14 cellular contexts compared by ENCODE assay signal in the genomic region with DNA sequence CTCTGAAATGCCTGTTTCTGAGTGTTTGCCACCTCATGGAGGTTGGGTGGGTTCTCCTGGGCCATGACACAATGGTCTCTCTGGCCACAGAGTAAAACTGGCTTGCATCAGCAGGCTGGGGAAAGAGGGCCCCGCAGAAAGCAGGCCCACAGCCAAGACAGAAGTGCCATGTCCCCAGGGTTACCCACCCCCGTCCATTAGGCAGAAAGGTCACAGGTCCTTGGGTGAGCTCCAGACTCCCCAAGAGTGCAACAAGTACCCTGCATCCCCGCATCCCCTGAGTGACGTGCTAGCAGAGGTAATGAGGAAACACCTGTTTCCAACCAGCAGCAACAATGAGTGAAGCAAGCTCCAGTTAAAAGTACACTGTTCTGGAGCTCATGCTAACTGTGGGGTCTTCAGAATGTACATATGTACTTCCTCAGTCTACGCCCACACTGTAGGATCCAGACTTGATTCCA. TPM values are rescaled to one million over a fixed set of nuclear protein-coding genes. Genes with fewer than 3 reads are reported as not detected.
A peak's percentile ranks its signal among the peaks of the same experiment; 100 is the strongest.
DNase-seq lines count a peak whose midpoint lies in the region; ATAC-seq and TF ChIP-seq lines count a peak whose summit lies in the region.
"Had no signal": no experiment of that assay in that cellular context is flagged by ENCODE, and none has a peak within 500 bp of the region (broad histone marks: within the 10 kb centered on the region; RNA-seq: fewer than 3 reads in every experiment).

No MANE protein-coding gene starts in this region.

- DNase-seq in Right ventricle myocardium inferior (ENCODE audit: missing footprints) (peak; percentile 42), left ventricle myocardium inferior (no peak), adipocyte (ENCODE audit: low read depth) (peak; percentile 28), mesenchymal stem cell (no peak), vagina (ENCODE audit: extremely low spot score in 2 of 2) (no peak), NCI-H146 (lab: John Stamatoyannopoulos, UW) (no peak), Karpas-422 (no peak)
- DNase-seq: activated naive CD4-positive, alpha-beta T cell treated with anti-CD3 and anti-CD28 coated beads, Interleukin-2, amount 50 U/mL, for 16 hours; NCI-H226 had no signal

- peaks cover 31% of the 10 kb centered on the region; the same call in 1 of the 2 replicates for H4K20me1 ChIP-seq in Karpas-422 (ENCODE audit: insufficient read depth, low read depth, low read length)

- H2BK5ac ChIP-seq in mesenchymal stem cell (ENCODE audit: low read depth, low read length, poor library complexity, severe bottlenecking), result no peak overlapping the region

- no peak overlapping the region for H2BK15ac ChIP-seq in mesenchymal stem cell (ENCODE audit: low read depth, poor library complexity, severe bottlenecking)

- H4K91ac ChIP-seq in mesenchymal stem cell (ENCODE audit: low read length), result no peak overlapping the region

- H2BK120ac ChIP-seq in mesenchymal stem cell (ENCODE audit: low read depth, low read length), result no peak overlapping the region

- H2BK12ac ChIP-seq in mesenchymal stem cell (ENCODE audit: low read length in 2 of 2), result no peak overlapping the region

- no peak overlapping the region for H2AK5ac ChIP-seq in mesenchymal stem cell (ENCODE audit: low read length, severe bottlenecking)

- no peak overlapping the region for H3K4ac ChIP-seq in mesenchymal stem cell (ENCODE audit: low read depth in 1 of 2, low read length in 2 of 2)

- H3K9ac ChIP-seq in adipocyte (ENCODE audit: low read length), result peak overlapping the region; percentile 20
- H3K9ac ChIP-seq in mesenchymal stem cell (ENCODE audit: low read length), result peak overlapping the region; percentile 19
- H3K9ac ChIP-seq in Karpas-422 (ENCODE audit: low read length), result no peak overlapping the region

- no peak for ATAC-seq in Right ventricle myocardium inferior
- no peak for ATAC-seq in activated T-helper 17 cell treated with anti-CD3 and anti-CD28 coated beads, Interleukin-2, amount 50 U/mL, for 72 hours (replicated peaks)

- H3K4me1 ChIP-seq in left ventricle myocardium inferior, result peaks cover 81% of the 10 kb centered on the region
- peaks cover 76% of the 10 kb centered on the region for H3K4me1 ChIP-seq in adipocyte (ENCODE audit: control insufficient read depth, insufficient read depth, low read length)
- peaks cover 46% of the 10 kb centered on the region for H3K4me1 ChIP-seq in mesenchymal stem cell (ENCODE audit: control insufficient read depth, insufficient read depth, low read depth, low read length)
- peaks cover 69% of the 10 kb centered on the region for H3K4me1 ChIP-seq in vagina
- no peaks in the 10 kb centered on the region for H3K4me1 ChIP-seq in Karpas-422 (ENCODE audit: low read length)

- H3K23ac ChIP-seq in mesenchymal stem cell (ENCODE audit: low read length in 2 of 2), result no peak overlapping the region

- H3K27me3 Mint-ChIP-seq in activated T-helper 17 cell treated with anti-CD3 and anti-CD28 coated beads, Interleukin-2, amount 50 U/mL, for 72 hours, result no peaks in the 10 kb centered on the region

- H3K36me3 ChIP-seq in left ventricle myocardium inferior (no peaks in the 10 kb centered on the region), adipocyte (ENCODE audit: control insufficient read depth, insufficient read depth, low read length, severe bottlenecking) (peaks cover 19% of the 10 kb centered on the region), mesenchymal stem cell (ENCODE audit: control insufficient read depth in 1 of 2, insufficient read depth in 2 of 2, low read depth in 1 of 2, low read length in 2 of 2) (peaks cover 38 to 65% of the 10 kb centered on the region in 2 experiments), vagina (no peaks in the 10 kb centered on the region), Karpas-422 (ENCODE audit: insufficient read depth, low read length) (no peaks in the 10 kb centered on the region)
- H3K36me3 ChIP-seq: prostate gland had no signal

- H3K4me2 ChIP-seq in mesenchymal stem cell (ENCODE audit: low read length, poor library complexity, severe bottlenecking) (no peak overlapping the region), Karpas-422 (ENCODE audit: low read depth, low read length, poor library complexity, severe bottlenecking) (no peak overlapping the region)

- 98% methylated on average over 5 of the region's 5 CpGs for WGBS in mesenchymal stem cell

- TF ChIP-seq CTCF in left ventricle myocardium inferior (IDR thresholded peaks at IDR 0.05; ENCODE audit: borderline replicate concordance) (no peak), vagina (IDR thresholded peaks at IDR 0.05) (no peak)

- no peaks in the 10 kb centered on the region for H3K9me2 ChIP-seq in Karpas-422 (replicated peaks; ENCODE audit: insufficient read depth, low read length)

- intact Hi-C loops in Right ventricle myocardium inferior (cut with DNase I), result no loop called here
- intact Hi-C loops in left ventricle myocardium inferior (cut with micrococcal nuclease), result no loop called here
- intact Hi-C loops in vagina (cut with DNase I), result loop anchor here (5.0 kb wide), 1 partner anchor 562 kb away; no protein-coding TSS in a partner anchor

- no peak overlapping the region for H3K18ac ChIP-seq in mesenchymal stem cell (ENCODE audit: low read depth in 1 of 2, low read length in 2 of 2)

- no peak overlapping the region for H3K4me3 ChIP-seq in left ventricle myocardium inferior
- peak overlapping the region; percentile 53 for H3K4me3 ChIP-seq in adipocyte (ENCODE audit: low read length)
- H3K4me3 ChIP-seq in mesenchymal stem cell (ENCODE audit: insufficient read depth in 1 of 2, low read depth in 1 of 2, low read length in 2 of 2), result peak overlapping the region in 1 of 2 experiments; percentile 19
- no peak overlapping the region for H3K4me3 ChIP-seq in vagina
- no peak overlapping the region for H3K4me3 ChIP-seq in Karpas-422 (ENCODE audit: low read length)
- H3K4me3 ChIP-seq: prostate gland, upper lobe of left lung had no signal

- H3K9me3 ChIP-seq in left ventricle myocardium inferior (replicated peaks), result no peaks in the 10 kb centered on the region
- H3K9me3 ChIP-seq in adipocyte (ENCODE audit: control insufficient read depth, low read length), result no peaks in the 10 kb centered on the region
- no peaks in the 10 kb centered on the region for H3K9me3 ChIP-seq in mesenchymal stem cell (ENCODE audit: control insufficient read depth, low read length)
- no peaks in the 10 kb centered on the region for H3K9me3 ChIP-seq in vagina
- no peaks in the 10 kb centered on the region for H3K9me3 ChIP-seq in Karpas-422 (ENCODE audit: low read length)
- H3K9me3 ChIP-seq: prostate gland, upper lobe of left lung had no signal

- H3K79me1 ChIP-seq in mesenchymal stem cell (replicated peaks; ENCODE audit: low read length, poor library complexity, severe bottlenecking), result peaks cover 13% of the 10 kb centered on the region

- no peaks in the 10 kb centered on the region for H3K36me3 Mint-ChIP-seq in activated T-helper 17 cell treated with anti-CD3 and anti-CD28 coated beads, Interleukin-2, amount 50 U/mL, for 72 hours (ENCODE audit: low read depth)

- no peak for TF ChIP-seq POLR2A in vagina (IDR thresholded peaks at IDR 0.05)

- H3K4me3 Mint-ChIP-seq in activated T-helper 17 cell treated with anti-CD3 and anti-CD28 coated beads, Interleukin-2, amount 50 U/mL, for 72 hours, result no peak overlapping the region

- no peak overlapping the region for H3K14ac ChIP-seq in mesenchymal stem cell (ENCODE audit: low read length in 2 of 2)

- no peak overlapping the region for H4K8ac ChIP-seq in mesenchymal stem cell (ENCODE audit: low read length)

- H3K27ac Mint-ChIP-seq in activated T-helper 17 cell treated with anti-CD3 and anti-CD28 coated beads, Interleukin-2, amount 50 U/mL, for 72 hours, result no peak overlapping the region

- no peaks in the 10 kb centered on the region for H3K79me2 ChIP-seq in Karpas-422 (ENCODE audit: low read length)

- H3K27ac ChIP-seq in left ventricle myocardium inferior (replicated peaks), result no peak overlapping the region
- no peak overlapping the region for H3K27ac ChIP-seq in mesenchymal stem cell (ENCODE audit: low read length, poor library complexity, severe bottlenecking)
- peak overlapping the region; percentile 37 for H3K27ac ChIP-seq in vagina
- no peak overlapping the region for H3K27ac ChIP-seq in Karpas-422 (ENCODE audit: low read length)

- H3K27me3 ChIP-seq in left ventricle myocardium inferior (ENCODE audit: low read depth) (no peaks in the 10 kb centered on the region), adipocyte (replicated peaks; ENCODE audit: control insufficient read depth, insufficient read depth, low read length) (no peaks in the 10 kb centered on the region), mesenchymal stem cell (ENCODE audit: control insufficient read depth in 1 of 2, insufficient read depth in 1 of 2, low read length in 2 of 2) (no peaks in the 10 kb centered on the region), vagina (no peaks in the 10 kb centered on the region), Karpas-422 (ENCODE audit: low read length) (no peaks in the 10 kb centered on the region)
- H3K27me3 ChIP-seq: upper lobe of left lung had no signal

- H2AFZ ChIP-seq in mesenchymal stem cell (ENCODE audit: low read depth, low read length), result no peak overlapping the region
- no peak overlapping the region for H2AFZ ChIP-seq in Karpas-422 (ENCODE audit: low read length)

- H3K9me3 Mint-ChIP-seq in activated T-helper 17 cell treated with anti-CD3 and anti-CD28 coated beads, Interleukin-2, amount 50 U/mL, for 72 hours, result no peaks in the 10 kb centered on the region

- H3K4me1 Mint-ChIP-seq in activated T-helper 17 cell treated with anti-CD3 and anti-CD28 coated beads, Interleukin-2, amount 50 U/mL, for 72 hours, result no peaks in the 10 kb centered on the region

RNA-seq across cellular contexts. Expression of a gene that starts 31.7 kb away (rescaled TPM):
- total RNA-seq in Right ventricle myocardium inferior (38.5 TPM), left ventricle myocardium inferior (31.3 TPM), vagina (79.8 TPM)
- polyA plus RNA-seq in mesenchymal stem cell (2013, experiment 1 of 2), result 209 TPM
- 195 TPM for polyA plus RNA-seq in mesenchymal stem cell (2013, experiment 2 of 2)
- total RNA-seq in activated T-helper 17 cell treated with anti-CD3 and anti-CD28 coated beads, Interleukin-2, amount 50 U/mL, for 72 hours, result 10 to 100 TPM; 21.6 to 32.5 TPM
- total RNA-seq in Karpas-422 (2014; rRNA removed; shearing (Covaris generic); ENCODE audit: low replicate concordance), result 3.7 and 8.2 TPM in 2 replicates

RNA-seq across cellular contexts. Expression of a gene that starts 49.4 kb away (rescaled TPM):
- total RNA-seq in Right ventricle myocardium inferior (not detected), left ventricle myocardium inferior (not detected), vagina (not detected)
- not detected for polyA plus RNA-seq in mesenchymal stem cell (2013, experiment 1 of 2)
- not detected for polyA plus RNA-seq in mesenchymal stem cell (2013, experiment 2 of 2)
- total RNA-seq in activated T-helper 17 cell treated with anti-CD3 and anti-CD28 coated beads, Interleukin-2, amount 50 U/mL, for 72 hours, result not detected
- not detected in 2 replicates for total RNA-seq in Karpas-422 (2014; rRNA removed; shearing (Covaris generic); ENCODE audit: low replicate concordance)
- total RNA-seq: bronchial epithelial cell, glomerular endothelial cell, upper lobe of left lung had no signal

Comparison
In these comparisons a context has a peak if more than half of its experiments do, and no peak if none do; other contexts are left out.
1. DNase-seq: peak in Right ventricle myocardium inferior (single experiment) and adipocyte (single experiment); none in left ventricle myocardium inferior (single experiment), mesenchymal stem cell (single experiment), vagina (0 of 2), NCI-H146 (single experiment) and Karpas-422 (single experiment).